Comparison of ENCODE assay signal across 8 cellular contexts in the genomic region with DNA sequence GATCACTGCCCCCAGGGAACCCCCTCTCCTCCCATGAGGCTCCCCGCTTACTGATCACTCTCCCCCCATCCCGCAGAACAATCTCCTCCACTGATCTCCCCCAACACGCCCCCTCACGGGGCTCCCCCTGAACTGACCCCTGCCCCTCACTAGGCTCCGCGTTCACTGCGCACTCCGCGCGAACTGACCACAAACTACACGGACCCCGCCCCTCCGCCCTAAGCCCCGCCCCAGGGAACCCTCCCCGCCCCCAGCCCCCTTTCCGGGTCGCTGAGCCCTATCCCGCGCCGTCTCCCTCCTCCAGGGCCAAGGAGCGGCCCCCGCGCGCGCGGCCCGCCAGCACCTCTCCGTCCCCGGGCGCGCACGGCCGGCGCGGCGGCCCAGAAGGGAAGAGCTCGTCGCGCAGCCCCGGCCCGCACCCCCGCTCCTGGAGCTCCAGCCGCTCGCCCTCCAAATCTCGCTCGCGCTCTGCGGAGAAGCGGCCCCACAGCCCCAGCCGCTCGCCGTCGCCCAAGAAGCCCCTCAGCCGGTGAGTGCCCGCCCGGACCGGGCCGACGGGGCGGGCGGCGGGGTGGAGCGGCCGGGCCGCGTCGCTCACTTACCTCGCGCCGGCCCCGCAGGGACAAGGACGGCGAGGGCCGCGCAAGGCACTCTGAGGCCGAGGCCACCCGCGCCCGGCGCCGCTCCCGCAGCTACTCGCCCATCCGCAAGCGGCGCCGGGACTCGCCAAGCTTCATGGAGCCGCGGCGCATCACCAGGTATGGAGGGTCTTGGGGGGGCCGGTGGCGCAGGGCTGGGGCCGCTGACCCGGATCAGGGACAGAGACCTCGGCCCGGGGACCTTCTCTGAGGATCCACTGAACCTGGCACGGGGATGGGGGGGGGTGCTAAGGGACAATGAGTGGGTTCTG. TPM values are rescaled to one million over a fixed set of nuclear protein-coding genes. Genes with fewer than 3 reads are reported as not detected.
DNase-seq lines count a peak whose midpoint lies in the region; ATAC-seq and TF ChIP-seq lines count a peak whose summit lies in the region.

No MANE protein-coding gene starts in this region.

- H3K27me3 Mint-ChIP-seq in CD4-positive, CD25-positive, alpha-beta regulatory T cell: peaks cover 49% of the 10 kb centered on the region
- H3K27me3 Mint-ChIP-seq in T-cell (peaks cover 31 to 45% of the 10 kb centered on the region in 2 donors), osteocyte (ENCODE audit: unreplicated experiment) (peaks cover 42% of the 10 kb centered on the region)

- DNase-seq in CD4-positive, CD25-positive, alpha-beta regulatory T cell: no peak
- DNase-seq in T-cell (peak in 1 of 34 experiments; percentile 11), fibroblast of lung (ENCODE audit: low read depth in 2 of 2) (peak in 1 of 2 donors; percentile 24), osteocyte (ENCODE audit: extremely low spot score, unreplicated experiment) (no peak), medulla oblongata (ENCODE audit: extremely low spot score) (no peak), SIG-M5 (lab: John Stamatoyannopoulos, UW) (no peak), middle frontal gyrus (ENCODE audit: extremely low spot score, low spot score) (no peak)

- H3K4me1 ChIP-seq in CD4-positive, CD25-positive, alpha-beta regulatory T cell (ENCODE audit: control insufficient read depth, insufficient read depth, low read length, poor library complexity, severe bottlenecking): peaks cover 22% of the 10 kb centered on the region
- no peaks in the 10 kb centered on the region for H3K4me1 ChIP-seq in fibroblast of lung (ENCODE audit: control insufficient read depth, extremely low read depth, insufficient read depth, low read length)

- no peak overlapping the region for H3K9ac ChIP-seq in fibroblast of lung (ENCODE audit: insufficient read depth, low read length)

- H3K79me2 ChIP-seq in fibroblast of lung (ENCODE audit: control insufficient read depth, insufficient read depth, low read length): no peaks in the 10 kb centered on the region

- no peaks in the 10 kb centered on the region for H3K9me3 ChIP-seq in CD4-positive, CD25-positive, alpha-beta regulatory T cell (ENCODE audit: control insufficient read depth in 2 of 2, low read length in 2 of 2)
- H3K9me3 ChIP-seq in fibroblast of lung (ENCODE audit: control insufficient read depth, insufficient read depth, low read depth, low read length): no peaks in the 10 kb centered on the region

- no peak for TF ChIP-seq CTCF in fibroblast of lung (conservative IDR thresholded peaks at IDR 0.05 in 1 of 2, IDR thresholded peaks at IDR 0.05 in 1 of 2; ENCODE audit: low read depth in 1 of 2, low read length in 2 of 2)
- TF ChIP-seq CTCF in osteocyte (IDR thresholded peaks at IDR 0.05): no peak

- H3K36me3 ChIP-seq in CD4-positive, CD25-positive, alpha-beta regulatory T cell (ENCODE audit: control insufficient read depth, insufficient read depth, low read length): no peaks in the 10 kb centered on the region
- no peaks in the 10 kb centered on the region for H3K36me3 ChIP-seq in fibroblast of lung (ENCODE audit: control insufficient read depth, insufficient read depth, low read length)

- no peak for ATAC-seq in CD4-positive, CD25-positive, alpha-beta regulatory T cell (ENCODE audit: low read depth in 2 of 2)
- ATAC-seq in T-cell (replicated peaks in 1 of 4): peak; percentile 31 to 66 (median 36)
- ATAC-seq in HG02571 (IDR thresholded peaks at IDR 0.05; ENCODE audit: unreplicated experiment): no peak

- peak overlapping the region; percentile 44 for H3K4me2 ChIP-seq in fibroblast of lung (ENCODE audit: extremely low read depth, insufficient read depth, low read length)

- peak overlapping the region in 3 of 4 donors; percentile 56 to 70 (median 61) for H3K4me3 Mint-ChIP-seq in CD4-positive, CD25-positive, alpha-beta regulatory T cell
- H3K4me3 Mint-ChIP-seq in T-cell (peak overlapping the region; percentile 60 to 78 (median 62)), osteocyte (ENCODE audit: unreplicated experiment) (peak overlapping the region; percentile 62)

- peaks cover 0 to 16% (median 8%) of the 10 kb centered on the region in 4 donors for H3K4me1 Mint-ChIP-seq in CD4-positive, CD25-positive, alpha-beta regulatory T cell
- H3K4me1 Mint-ChIP-seq in T-cell (peaks cover 9 to 22% (median 17%) of the 10 kb centered on the region in 3 donors), osteocyte (ENCODE audit: unreplicated experiment) (peaks cover 11% of the 10 kb centered on the region)

- no peak overlapping the region for H3K27ac Mint-ChIP-seq in CD4-positive, CD25-positive, alpha-beta regulatory T cell
- H3K27ac Mint-ChIP-seq in T-cell: no peak overlapping the region
- H3K27ac Mint-ChIP-seq in osteocyte (ENCODE audit: unreplicated experiment): no peak overlapping the region

- no peak overlapping the region for H3K27ac ChIP-seq in CD4-positive, CD25-positive, alpha-beta regulatory T cell (ENCODE audit: insufficient read depth, low read length, poor library complexity, severe bottlenecking)
- H3K27ac ChIP-seq in fibroblast of lung (ENCODE audit: insufficient read depth, low read length): no peak overlapping the region

- peaks cover 9% of the 10 kb centered on the region for H3K27me3 ChIP-seq in CD4-positive, CD25-positive, alpha-beta regulatory T cell (ENCODE audit: control insufficient read depth, insufficient read depth, low read length)
- peaks cover 12% of the 10 kb centered on the region for H3K27me3 ChIP-seq in fibroblast of lung (ENCODE audit: control insufficient read depth, insufficient read depth, low read length)

- no peak overlapping the region for H3K4me3 ChIP-seq in CD4-positive, CD25-positive, alpha-beta regulatory T cell (ENCODE audit: low read depth, low read length)
- peak overlapping the region in 3 of 4 experiments; percentile 4 to 35 (median 10) for H3K4me3 ChIP-seq in fibroblast of lung (replicated peaks in 1 of 4; ENCODE audit: control extremely low read depth in 1 of 4, insufficient read depth in 1 of 4, low read depth in 3 of 4, low read length in 4 of 4)

- H2AFZ ChIP-seq in fibroblast of lung (ENCODE audit: low read length): no peak overlapping the region

- CTCF ChIA-PET in T-cell (lab: Charles Lee): interaction anchor here (0.6 kb wide), 2 partner anchors 32 to 1041 kb away, joined by 3 read pairs; no protein-coding TSS in a partner anchor

- H3K9me3 Mint-ChIP-seq in CD4-positive, CD25-positive, alpha-beta regulatory T cell: peaks cover 0 to 1% (median 0%) of the 10 kb centered on the region in 7 donors
- no peaks in the 10 kb centered on the region for H3K9me3 Mint-ChIP-seq in T-cell
- no peaks in the 10 kb centered on the region for H3K9me3 Mint-ChIP-seq in osteocyte (ENCODE audit: unreplicated experiment)

- POLR2A ChIA-PET in T-cell (lab: Charles Lee): interaction anchor here in 1 of 2 donors (0.6 to 0.7 kb wide), 2 partner anchors 49 to 78 kb away, joined by 4 to 7 read pairs; no protein-coding TSS in a partner anchor

- H3K36me3 Mint-ChIP-seq in CD4-positive, CD25-positive, alpha-beta regulatory T cell: no peaks in the 10 kb centered on the region
- H3K36me3 Mint-ChIP-seq in T-cell (no peaks in the 10 kb centered on the region), osteocyte (ENCODE audit: unreplicated experiment) (no peaks in the 10 kb centered on the region)

- no peaks in the 10 kb centered on the region for H4K20me1 ChIP-seq in fibroblast of lung (ENCODE audit: control insufficient read depth, extremely low read depth, insufficient read depth, low read length)

RNA-seq across cellular contexts. Expression of gene HSPB1, which starts 19.9 kb away (rescaled TPM):
- 23.0 TPM for total RNA-seq in CD4-positive, CD25-positive, alpha-beta regulatory T cell
- polyA plus RNA-seq in CD4-positive, CD25-positive, alpha-beta regulatory T cell: 10 to 100 TPM; 48.8 to 81.2 (median 56.3) TPM
- total RNA-seq in T-cell (10 to 100 TPM; 38.1 to 43.6 (median 40.1) TPM), fibroblast of lung (36.2 and 70.0 TPM in 2 replicates), osteocyte (251 and 252 TPM in 2 replicates)
- 234 and 235 TPM in 2 replicates for polyA plus RNA-seq in fibroblast of lung
- 950 and 998 TPM in 2 replicates for polyA plus RNA-seq in fibroblast of lung (2012)
- 199 and 349 TPM in 2 replicates for polyA minus RNA-seq in fibroblast of lung (ENCODE audit: low replicate concordance)

Comparison
In these comparisons a context has a peak if more than half of its experiments do, and no peak if none do; other contexts are left out.
1. ATAC-seq: peak in T-cell (4 of 4); none in CD4-positive, CD25-positive, alpha-beta regulatory T cell (0 of 2) and HG02571 (single experiment).
2. Peak in every context shown above with its lines, with median percentiles within 50 percentile points of each other: H3K4me3 Mint-ChIP-seq.